Comparison of ENCODE assay signal across 19 cellular contexts in genomic region chr21:45512626-45513002, GRCh38. TPM values are rescaled to one million over a fixed set of nuclear protein-coding genes. Genes with fewer than 3 reads are reported as not detected.
DNase-seq lines count a peak whose midpoint lies in the region; ATAC-seq and TF ChIP-seq lines count a peak whose summit lies in the region.
"Had no signal": no experiment of that assay in that cellular context is flagged by ENCODE, and none has a peak within 500 bp of the region (broad histone marks: within the 10 kb centered on the region; RNA-seq: fewer than 3 reads in every experiment).

No MANE protein-coding gene starts in this region.

- H3K36me3 Mint-ChIP-seq in GM23338 (ENCODE audit: low read depth), result peaks cover 30% of the 10 kb centered on the region
- H3K36me3 Mint-ChIP-seq in glutamatergic neuron (ENCODE audit: unreplicated experiment), result peaks cover under 1% of the 10 kb centered on the region
- H3K36me3 Mint-ChIP-seq in T-helper 2 cell treated with Interferon-gamma antibody and Interleukin-4, amounts not matched to agents 5 μg/mL and 100 μg/mL, for 36 hours (ENCODE audit: low read depth), result peaks cover 9% of the 10 kb centered on the region

- no peak overlapping the region for H3K4me3 ChIP-seq in BLaER1
- no peak overlapping the region for H3K4me3 ChIP-seq in GM23338
- peak overlapping the region in 1 of 2 donors; percentile 45 for H3K4me3 ChIP-seq in neuronal stem cell (ENCODE audit: low read length in 2 of 2)
- H3K4me3 ChIP-seq: SJCRH30 had no signal

- H3K27me3 ChIP-seq in BLaER1 (no peaks in the 10 kb centered on the region), GM23338 (ENCODE audit: insufficient read depth) (no peaks in the 10 kb centered on the region), neuronal stem cell (ENCODE audit: control insufficient read depth in 3 of 3, insufficient read depth in 3 of 3, low read depth in 1 of 3, low read length in 3 of 3) (no peaks in the 10 kb centered on the region)
- H3K27me3 ChIP-seq: foreskin keratinocyte, SJCRH30 had no signal

- H3K27ac Mint-ChIP-seq in GM23338 (no peak overlapping the region), glutamatergic neuron (ENCODE audit: unreplicated experiment) (no peak overlapping the region)
- peak overlapping the region in 1 of 2 donors; percentile 88 for H3K27ac Mint-ChIP-seq in stimulated activated naive CD8-positive, alpha-beta T cell treated with anti-CD3 and anti-CD28 coated beads, Interleukin-15, amount 100 ng/mL, for 72 hours
- no peak overlapping the region for H3K27ac Mint-ChIP-seq in T-helper 2 cell treated with Interferon-gamma antibody and Interleukin-4, amounts not matched to agents 5 μg/mL and 100 μg/mL, for 36 hours
- H3K27ac Mint-ChIP-seq: activated T-helper 1 cell treated with anti-CD3 and anti-CD28 coated beads, Interleukin-12 subunit alpha, Interleukin-12 subunit beta, Interleukin-2, Interleukin-4 antibody, amounts not matched to agents 30 ng/mL and 10 ng/mL and 1 ng/mL, durations not matched to agents 14 hours and 24 hours and 36 hours; mesothelial cell of epicardium had no signal

- no CpG with 5 or more reads among the region's 8 CpGs for WGBS in neuronal stem cell (ENCODE audit: extremely low coverage in 2 of 2, insufficient read length in 2 of 2, insufficient replicate concordance in 1 of 2), 2 donors

- H3K4me2 ChIP-seq in BLaER1 (peak overlapping the region; percentile 25), GM23338 (no peak overlapping the region), neuronal stem cell (ENCODE audit: insufficient read depth, low read length, poor library complexity, severe bottlenecking) (no peak overlapping the region)

- H2AFZ ChIP-seq in GM23338, result no peak overlapping the region
- no peak overlapping the region for H2AFZ ChIP-seq in neuronal stem cell (ENCODE audit: low read length)

- H3K4me3 Mint-ChIP-seq in GM23338 (no peak overlapping the region), glutamatergic neuron (ENCODE audit: unreplicated experiment) (no peak overlapping the region)
- H3K4me3 Mint-ChIP-seq in stimulated activated naive CD8-positive, alpha-beta T cell treated with anti-CD3 and anti-CD28 coated beads, Interleukin-15, amount 100 ng/mL, for 72 hours, result no peak overlapping the region
- H3K4me3 Mint-ChIP-seq in T-helper 2 cell treated with Interferon-gamma antibody and Interleukin-4, amounts not matched to agents 5 μg/mL and 100 μg/mL, for 36 hours, result no peak overlapping the region
- H3K4me3 Mint-ChIP-seq: activated T-helper 1 cell treated with anti-CD3 and anti-CD28 coated beads, Interleukin-12 subunit alpha, Interleukin-12 subunit beta, Interleukin-2, Interleukin-4 antibody, amounts not matched to agents 30 ng/mL and 10 ng/mL and 1 ng/mL, durations not matched to agents 14 hours and 24 hours and 36 hours; mesothelial cell of epicardium; neural crest cell had no signal

- TF ChIP-seq CTCF in GM23338 (conservative IDR thresholded peaks at IDR 0.05; ENCODE audit: low read depth in 2 of 2) (no peak), glutamatergic neuron (IDR thresholded peaks at IDR 0.05; ENCODE audit: partially characterized antibody, unreplicated experiment) (no peak)

- no peak overlapping the region for H4K91ac ChIP-seq in neuronal stem cell (ENCODE audit: low read depth, low read length, poor library complexity)

- H3K79me1 ChIP-seq in neuronal stem cell (ENCODE audit: low read depth, low read length), result peaks cover 6% of the 10 kb centered on the region

- H3K36me3 ChIP-seq in BLaER1 (peaks cover 62% of the 10 kb centered on the region), GM23338 (ENCODE audit: insufficient read depth) (no peaks in the 10 kb centered on the region), neuronal stem cell (replicated peaks in 1 of 2; ENCODE audit: control insufficient read depth in 2 of 2, insufficient read depth in 2 of 2, low read length in 2 of 2) (peaks cover 12 to 27% of the 10 kb centered on the region in 2 donors)

- peaks cover 31% of the 10 kb centered on the region for H4K20me1 ChIP-seq in BLaER1
- H4K20me1 ChIP-seq in GM23338 (replicated peaks; ENCODE audit: insufficient read depth), result no peaks in the 10 kb centered on the region; the same call in 1 of the 2 replicates

- H4K8ac ChIP-seq in neuronal stem cell (ENCODE audit: low read depth, low read length), result no peak overlapping the region

- H3K9me2 ChIP-seq in GM23338 (ENCODE audit: insufficient read depth), result no peaks in the 10 kb centered on the region

- H3K14ac ChIP-seq in neuronal stem cell (ENCODE audit: low read length), result peak overlapping the region; percentile 47

- no peak overlapping the region for H2BK5ac ChIP-seq in neuronal stem cell (ENCODE audit: low read length)

- no peaks in the 10 kb centered on the region for H3K79me2 ChIP-seq in GM23338 (replicated peaks; ENCODE audit: insufficient read depth)

- no peak overlapping the region for H2BK120ac ChIP-seq in neuronal stem cell (ENCODE audit: low read depth, low read length)

- H3K18ac ChIP-seq in neuronal stem cell (ENCODE audit: low read length), result no peak overlapping the region

- peak; percentile 3 for ATAC-seq in GM23338
- ATAC-seq in stimulated activated naive CD8-positive, alpha-beta T cell treated with anti-CD3 and anti-CD28 coated beads, Interleukin-15, amount 100 ng/mL, for 72 hours, result no peak
- ATAC-seq: foreskin keratinocyte had no signal

- H2BK15ac ChIP-seq in neuronal stem cell (ENCODE audit: low read length), result no peak overlapping the region

- peaks cover 19% of the 10 kb centered on the region for H3K27me3 Mint-ChIP-seq in GM23338 (ENCODE audit: insufficient read depth, low read depth, poor library complexity)
- peaks cover 9% of the 10 kb centered on the region for H3K27me3 Mint-ChIP-seq in glutamatergic neuron (ENCODE audit: unreplicated experiment)
- H3K27me3 Mint-ChIP-seq in stimulated activated naive CD8-positive, alpha-beta T cell treated with anti-CD3 and anti-CD28 coated beads, Interleukin-15, amount 100 ng/mL, for 72 hours, result no peaks in the 10 kb centered on the region
- no peaks in the 10 kb centered on the region for H3K27me3 Mint-ChIP-seq in T-helper 2 cell treated with Interferon-gamma antibody and Interleukin-4, amounts not matched to agents 5 μg/mL and 100 μg/mL, for 36 hours (ENCODE audit: low read depth)

- no peak overlapping the region for H2BK12ac ChIP-seq in neuronal stem cell (ENCODE audit: low read length)

- H3K4me1 Mint-ChIP-seq in GM23338, result peaks cover 4% of the 10 kb centered on the region; the same call in 1 of the 3 replicates
- H3K4me1 Mint-ChIP-seq in glutamatergic neuron (ENCODE audit: low read depth, unreplicated experiment), result peaks cover 14% of the 10 kb centered on the region
- H3K4me1 Mint-ChIP-seq in stimulated activated naive CD8-positive, alpha-beta T cell treated with anti-CD3 and anti-CD28 coated beads, Interleukin-15, amount 100 ng/mL, for 72 hours, result peaks cover 41% of the 10 kb centered on the region
- H3K4me1 Mint-ChIP-seq in T-helper 2 cell treated with Interferon-gamma antibody and Interleukin-4, amounts not matched to agents 5 μg/mL and 100 μg/mL, for 36 hours (ENCODE audit: low read depth), result peaks cover 3% of the 10 kb centered on the region

- no peak overlapping the region for H3K4ac ChIP-seq in neuronal stem cell (ENCODE audit: low read length)

- H3K27ac ChIP-seq in BLaER1, result peak overlapping the region; percentile 58
- H3K27ac ChIP-seq in GM23338 (ENCODE audit: low read depth), result no peak overlapping the region; the same call in 1 of the 2 replicates
- no peak overlapping the region for H3K27ac ChIP-seq in neuronal stem cell (replicated peaks; ENCODE audit: low read length)
- H3K27ac ChIP-seq: epithelial cell of prostate, foreskin keratinocyte, SJCRH30 had no signal

- H3K23ac ChIP-seq in neuronal stem cell (ENCODE audit: low read depth, low read length, poor library complexity), result peak overlapping the region; percentile 26

- peaks cover 45% of the 10 kb centered on the region for H3K4me1 ChIP-seq in BLaER1
- H3K4me1 ChIP-seq in GM23338 (ENCODE audit: insufficient read depth), result no peaks in the 10 kb centered on the region
- H3K4me1 ChIP-seq in neuronal stem cell (ENCODE audit: control insufficient read depth in 2 of 2, insufficient read depth in 1 of 2, low read depth in 1 of 2, low read length in 2 of 2), result peaks cover 0 to 10% of the 10 kb centered on the region in 2 donors
- H3K4me1 ChIP-seq: foreskin keratinocyte, SJCRH30 had no signal

- DNase-seq in GM23338 (ENCODE audit: low spot score) (no peak), glutamatergic neuron (peak; percentile 18), neuronal stem cell (ENCODE audit: low spot score) (no peak), NCI-H1105 (lab: John Stamatoyannopoulos, UW) (no peak)
- no peak for DNase-seq in stimulated activated naive CD8-positive, alpha-beta T cell treated with anti-CD3 and anti-CD28 coated beads, Interleukin-15, amount 100 ng/mL, for 72 hours
- DNase-seq in T-helper 2 cell treated with Interferon-gamma antibody and Interleukin-4, amounts not matched to agents 5 μg/mL and 100 μg/mL, for 36 hours (ENCODE audit: low spot score), result no peak
- DNase-seq: dermis blood vessel endothelial cell, foreskin keratinocyte, hypothalamus, NCI-H1105 treated with DMSO at 0.1 percent for 48 hours, NCI-H2107, NCI-H510A treated with DMSO at 0.1 percent for 48 hours, SJCRH30 had no signal

- peaks cover 15% of the 10 kb centered on the region for H3F3A ChIP-seq in GM23338 (replicated peaks; ENCODE audit: low read depth)

- H3K9ac ChIP-seq in BLaER1 (0 out of 2 replicates have a peak overlapping the region, but pooled peaks have one; percentile 15), neuronal stem cell (ENCODE audit: low read depth, low read length, poor library complexity) (no peak overlapping the region)

- no peaks in the 10 kb centered on the region for H3K9me3 ChIP-seq in BLaER1
- H3K9me3 ChIP-seq in neuronal stem cell (replicated peaks in 1 of 2; ENCODE audit: control insufficient read depth in 2 of 2, insufficient read depth in 1 of 2, low read depth in 1 of 2, low read length in 2 of 2), result peaks cover 0 to 2% of the 10 kb centered on the region in 2 donors
- H3K9me3 ChIP-seq: Caco-2, SJCRH30 had no signal

- H2AK5ac ChIP-seq in neuronal stem cell (ENCODE audit: low read depth, low read length), result no peak overlapping the region

- H3K9me3 Mint-ChIP-seq in GM23338 (peaks cover 5% of the 10 kb centered on the region; the same call in 1 of the 3 replicates), glutamatergic neuron (ENCODE audit: unreplicated experiment) (peaks cover 12% of the 10 kb centered on the region)
- H3K9me3 Mint-ChIP-seq in stimulated activated naive CD8-positive, alpha-beta T cell treated with anti-CD3 and anti-CD28 coated beads, Interleukin-15, amount 100 ng/mL, for 72 hours, result peaks cover under 1 to 2% of the 10 kb centered on the region in 2 donors
- H3K9me3 Mint-ChIP-seq in T-helper 2 cell treated with Interferon-gamma antibody and Interleukin-4, amounts not matched to agents 5 μg/mL and 100 μg/mL, for 36 hours, result no peaks in the 10 kb centered on the region
- H3K9me3 Mint-ChIP-seq: activated T-helper 1 cell treated with anti-CD3 and anti-CD28 coated beads, Interleukin-12 subunit alpha, Interleukin-12 subunit beta, Interleukin-2, Interleukin-4 antibody, amounts not matched to agents 30 ng/mL and 10 ng/mL and 1 ng/mL, durations not matched to agents 14 hours and 24 hours and 36 hours; mesothelial cell of epicardium; neural crest cell had no signal

RNA-seq across cellular contexts. Expression of gene SLC19A1, which starts 29.6 kb away (rescaled TPM):
- 25.9 and 33.0 TPM in 2 replicates for total RNA-seq in GM23338 (2014; rRNA removed; shearing (Covaris generic))
- 31.2 and 37.4 TPM in 2 replicates for polyA plus RNA-seq in GM23338 (2016; fragmentation: Nextera tagmentation; extraction: Ambion mirVana)
- total RNA-seq in glutamatergic neuron (ENCODE audit: unreplicated experiment), result 53.3 TPM
- polyA plus RNA-seq in neuronal stem cell (2013, experiment 1 of 2), result 16.6 TPM
- polyA plus RNA-seq in neuronal stem cell (2013, experiment 2 of 2), result 16.2 TPM
